ENCODE assay signal across 15 cellular contexts in genomic region chr1:168918860-168919741, GRCh38.
DNase-seq lines count a peak whose midpoint lies in the region; ATAC-seq, FAIRE-seq and TF ChIP-seq lines count a peak whose summit lies in the region.
"Had no signal": no experiment of that assay in that cellular context is flagged by ENCODE, and none has a peak within 500 bp of the region (broad histone marks: within the 10 kb centered on the region; RNA-seq: fewer than 3 reads in every experiment).

No MANE protein-coding gene starts in this region.

- CTCF ChIA-PET in A549 (lab: Yijun Ruan, JAX): interaction anchor here (0.7 to 1.3 kb wide), 3 partner anchors 177 to 429 kb away, joined by 3 to 4 read pairs (median 4); no protein-coding TSS in a partner anchor

- no peak for FAIRE-seq in A549 (lab: Jason Lieb, UNC)

- H3K27me3 ChIP-seq in ectodermal cell (ENCODE audit: control insufficient read depth, insufficient read depth, low read length, poor library complexity, severe bottlenecking): no peaks in the 10 kb centered on the region
- H3K27me3 ChIP-seq: cardiac muscle cell had no signal

- no peak for TF ChIP-seq EP300 in A549 (IDR thresholded peaks at IDR 0.05)

- no peak for ATAC-seq in A549
- ATAC-seq: HCT116, SK-N-SH treated with all-trans-retinoic acid at 6 μM for 48 hours had no signal

- TF ChIP-seq CTCF in A549 (IDR thresholded peaks at IDR 0.05): no peak

- peaks cover 46% of the 10 kb centered on the region for H3K4me1 ChIP-seq in A549
- H3K4me1 ChIP-seq in ectodermal cell (ENCODE audit: control insufficient read depth, insufficient read depth, low read length): peaks cover 16% of the 10 kb centered on the region

- H3K9me3 ChIP-seq in A549 (no peaks in the 10 kb centered on the region), ectodermal cell (ENCODE audit: control insufficient read depth, low read length) (no peaks in the 10 kb centered on the region)
- H3K9me3 ChIP-seq: Caco-2 had no signal

- no peak overlapping the region for H3K4me3 ChIP-seq in A549
- H3K4me3 ChIP-seq in ectodermal cell (ENCODE audit: insufficient read depth, low read depth, low read length): no peak overlapping the region
- H3K4me3 ChIP-seq: cardiac muscle cell had no signal

- WGBS in A549 (ENCODE audit: missing lambda C conversion rate): 87% methylated on average over 5 of the region's 5 CpGs
- 34 to 47% methylated on average over 4 to 5 of the region's 5 CpGs for WGBS in ectodermal cell, 2 experiments

- H3K27ac ChIP-seq in A549 (peak overlapping the region; percentile 11 to 14; a peak in 2 of 6 replicates), ectodermal cell (ENCODE audit: insufficient read depth, low read depth, low read length, poor library complexity, severe bottlenecking) (peak overlapping the region; percentile 60)
- H3K27ac ChIP-seq: cardiac muscle cell had no signal

- no peaks in the 10 kb centered on the region for H3K36me3 ChIP-seq in ectodermal cell (ENCODE audit: control insufficient read depth, insufficient read depth, low read length)
- H3K36me3 ChIP-seq: cardiac muscle cell had no signal

- DNase-seq in A549 (ENCODE audit: low read depth in 1 of 2, low spot score in 1 of 2) (peak in 1 of 2 experiments; percentile 18), NCI-H774 (lab: John Stamatoyannopoulos, UW) (peak; percentile 16), lung microvascular endothelial cell (ENCODE audit: low read depth in 2 of 2) (peak; percentile 2 to 46), NCI-H510A (lab: John Stamatoyannopoulos, UW) (no peak), NCI-H1105 (lab: John Stamatoyannopoulos, UW) (no peak), NCI-H146 (lab: John Stamatoyannopoulos, UW) (no peak)
- no peak for DNase-seq in activated naive CD4-positive, alpha-beta T cell (lab: John Stamatoyannopoulos, UW)
- DNase-seq: activated naive CD4-positive, alpha-beta T cell treated with anti-CD3 and anti-CD28 coated beads, Interleukin-2, amount 10 ng/mL, durations not matched to agents 7 days and 5 days; Caco-2; erythroblast; NCI-H2029 had no signal

- no peak for TF ChIP-seq RAD21 in A549 (conservative IDR thresholded peaks at IDR 0.05 in 1 of 2, IDR thresholded peaks at IDR 0.05 in 1 of 2)

- peak overlapping the region; percentile 27; the same call in 2 of the 3 replicates for H3K4me2 ChIP-seq in A549

- POLR2A ChIA-PET in A549 (lab: Yijun Ruan, JAX): no interaction called here

- TF ChIP-seq POLR2A in A549 (IDR thresholded peaks at IDR 0.05; ENCODE audit: low read length): no peak

TF ChIP-seq in A549, 52 proteins besides CTCF, POLR2A, EP300 and RAD21:
- TF ChIP-seq BHLHE40 (IDR thresholded peaks at IDR 0.05; ENCODE audit: low read depth, low read length): no peak
- no peak for TF ChIP-seq EHF (CRISPR knock-in tag; IDR thresholded peaks at IDR 0.05)
- TF ChIP-seq MAZ (IDR thresholded peaks at IDR 0.05; ENCODE audit: borderline replicate concordance, low read depth, low read length): no peak
- no peak for TF ChIP-seq HMGXB4 (CRISPR knock-in tag; IDR thresholded peaks at IDR 0.05; ENCODE audit: borderline replicate concordance)
- TF ChIP-seq HES2 (IDR thresholded peaks at IDR 0.05): no peak
- no peak for TF ChIP-seq TFCP2L1 (CRISPR knock-in tag; IDR thresholded peaks at IDR 0.05)
- no peak for TF ChIP-seq JUNB (IDR thresholded peaks at IDR 0.05)
- no peak for TF ChIP-seq BCL3 (IDR thresholded peaks at IDR 0.05)
- TF ChIP-seq CHD2 (IDR thresholded peaks at IDR 0.05; ENCODE audit: low read length, partially characterized antibody): no peak

Comparison
In these comparisons a context has a peak if more than half of its experiments do, and no peak if none do; other contexts are left out.
1. DNase-seq: peak in NCI-H774 (single experiment) and lung microvascular endothelial cell (2 of 2); none in activated naive CD4-positive, alpha-beta T cell (0 of 4), NCI-H510A (single experiment), NCI-H1105 (single experiment) and NCI-H146 (single experiment).